In genomic region chr10:101230185-101230917, GRCh38 we compare ENCODE assay signal across 12 cellular contexts. TPM values are rescaled to one million over a fixed set of nuclear protein-coding genes. Genes with fewer than 3 reads are reported as not detected.
DNase-seq lines count a peak whose midpoint lies in the region; ATAC-seq and TF ChIP-seq lines count a peak whose summit lies in the region.
"Had no signal": no experiment of that assay in that cellular context is flagged by ENCODE, and none has a peak within 500 bp of the region (broad histone marks: within the 10 kb centered on the region; RNA-seq: fewer than 3 reads in every experiment).

No MANE protein-coding gene starts in this region.

- WGBS in right cardiac atrium: 8% methylated on average over 31 of the region's 31 CpGs
- WGBS in smooth muscle cell (ENCODE audit: low lambda C conversion rate): 5% methylated on average over 29 of the region's 31 CpGs

- no peaks in the 10 kb centered on the region for H3K36me3 ChIP-seq in Panc1 (ENCODE audit: control insufficient read depth, insufficient read depth, low read length)
- no peaks in the 10 kb centered on the region for H3K36me3 ChIP-seq in smooth muscle cell (ENCODE audit: low read depth)
- H3K36me3 ChIP-seq: stomach had no signal

- H3K9me3 Mint-ChIP-seq in activated CD4-positive, alpha-beta T cell treated with anti-CD3 and anti-CD28 coated beads, Interleukin-2, amount 10 ng/mL, durations not matched to agents 7 days and 5 days: no peaks in the 10 kb centered on the region

- H3K4me2 ChIP-seq in smooth muscle cell: peak overlapping the region; percentile 69

- H3K4me3 ChIP-seq in Panc1 (ENCODE audit: low read depth in 2 of 2, low read length in 2 of 2): peak overlapping the region in 1 of 2 experiments; percentile 32; a peak in 2 of 4 replicates
- peak overlapping the region; percentile 16 for H3K4me3 ChIP-seq in right cardiac atrium (ENCODE audit: low read length)
- H3K4me3 ChIP-seq in smooth muscle cell: no peak overlapping the region

- in situ Hi-C loops in Panc1 (cut with HindIII; ENCODE audit: low pct_unique_long_range_greater_than_20kb, low sequenced_read_pairs): no loop called here

- no peaks in the 10 kb centered on the region; the same call in 1 of the 2 replicates for H3K4me1 ChIP-seq in Panc1 (ENCODE audit: control insufficient read depth, insufficient read depth, low read length)
- H3K4me1 ChIP-seq in right cardiac atrium (ENCODE audit: control insufficient read depth, insufficient read depth, low read length): no peaks in the 10 kb centered on the region
- peaks cover 9% of the 10 kb centered on the region for H3K4me1 ChIP-seq in smooth muscle cell (ENCODE audit: low read depth)

- H3K9ac ChIP-seq in smooth muscle cell (ENCODE audit: low read depth): no peak overlapping the region

- BruUV-seq in Panc1 (replicated peaks; lab: Mats Ljungman, UMichigan): no TSS peak

- peaks cover 20% of the 10 kb centered on the region for H3K4me1 Mint-ChIP-seq in activated CD4-positive, alpha-beta T cell treated with anti-CD3 and anti-CD28 coated beads, Interleukin-2, amount 10 ng/mL, durations not matched to agents 7 days and 5 days

- POLR2A ChIA-PET in activated CD4-positive, alpha-beta T cell treated with anti-CD3 and anti-CD28 coated beads, Interleukin-2, amount 10 ng/mL, durations not matched to agents 7 days and 5 days (lab: Charles Lee): no interaction called here
- POLR2A ChIA-PET in Panc1 (lab: Charles Lee): no interaction called here

- H3K79me2 ChIP-seq in smooth muscle cell (ENCODE audit: low read depth): no peaks in the 10 kb centered on the region

- no peak overlapping the region for H3K27ac Mint-ChIP-seq in activated CD4-positive, alpha-beta T cell treated with anti-CD3 and anti-CD28 coated beads, Interleukin-2, amount 10 ng/mL, durations not matched to agents 7 days and 5 days

- no peaks in the 10 kb centered on the region for H3F3A ChIP-seq in smooth muscle cell (ENCODE audit: low read depth)

- H4K20me1 ChIP-seq in smooth muscle cell (ENCODE audit: low read depth): peaks cover 10% of the 10 kb centered on the region

- peaks cover 7% of the 10 kb centered on the region for H3K36me3 Mint-ChIP-seq in activated CD4-positive, alpha-beta T cell treated with anti-CD3 and anti-CD28 coated beads, Interleukin-2, amount 10 ng/mL, durations not matched to agents 7 days and 5 days (ENCODE audit: low read depth)
- H3K36me3 Mint-ChIP-seq: memory B cell had no signal

- peaks cover 82% of the 10 kb centered on the region for H3K27me3 Mint-ChIP-seq in activated CD4-positive, alpha-beta T cell treated with anti-CD3 and anti-CD28 coated beads, Interleukin-2, amount 10 ng/mL, durations not matched to agents 7 days and 5 days

- CTCF ChIA-PET in activated CD4-positive, alpha-beta T cell treated with anti-CD3 and anti-CD28 coated beads, Interleukin-2, amount 10 ng/mL, durations not matched to agents 7 days and 5 days (lab: Charles Lee): interaction anchor here (0.6 kb wide), 1 partner anchor 237 kb away, joined by 3 read pairs; no protein-coding TSS in a partner anchor
- CTCF ChIA-PET in Panc1 (lab: Charles Lee): no interaction called here

- intact Hi-C loops in Panc1 (cut with micrococcal nuclease; ENCODE audit: unreplicated experiment) (no loop called here), right cardiac atrium (cut with DNase I) (no loop called here)

- DNase-seq in activated CD4-positive, alpha-beta T cell treated with anti-CD3 and anti-CD28 coated beads, Interleukin-2, amount 10 ng/mL, durations not matched to agents 7 days and 5 days: no peak
- DNase-seq in activated CD4-positive, alpha-beta T cell treated with anti-CD3 and anti-CD28 coated beads for 1 hour: no peak
- DNase-seq in Panc1 (ENCODE audit: low read depth, low spot score) (no peak), right cardiac atrium (no peak), smooth muscle cell (lab: John Stamatoyannopoulos, UW; ENCODE audit: unreplicated experiment) (no peak), GOT3 (lab: John Stamatoyannopoulos, UW) (no peak), cerebellar cortex (ENCODE audit: low spot score) (no peak)
- DNase-seq: caudate nucleus, SHP77 treated with DMSO at 0.1 percent for 48 hours, stomach had no signal

- no peak overlapping the region for H2AFZ ChIP-seq in smooth muscle cell (ENCODE audit: low read depth)

- peak; percentile 14; the same call in 1 of the 2 replicates for ATAC-seq in Panc1
- ATAC-seq in right cardiac atrium: peak in 1 of 2 donors; percentile 59
- no peak for ATAC-seq in GM18517 (IDR thresholded peaks at IDR 0.05; ENCODE audit: unreplicated experiment)

- TF ChIP-seq CTCF in Panc1 (IDR thresholded peaks at IDR 0.05) (no peak), smooth muscle cell (IDR thresholded peaks at IDR 0.05; ENCODE audit: borderline replicate concordance, insufficient read depth, poor library complexity, severe bottlenecking) (no peak)

- H3K4me3 Mint-ChIP-seq in activated CD4-positive, alpha-beta T cell treated with anti-CD3 and anti-CD28 coated beads, Interleukin-2, amount 10 ng/mL, durations not matched to agents 7 days and 5 days: peak overlapping the region; percentile 8
- H3K4me3 Mint-ChIP-seq: memory B cell had no signal

- no peaks in the 10 kb centered on the region for H3K9me3 ChIP-seq in Panc1 (ENCODE audit: control insufficient read depth, insufficient read depth, low read depth, low read length)
- H3K9me3 ChIP-seq in right cardiac atrium (ENCODE audit: control insufficient read depth, low read length): no peaks in the 10 kb centered on the region
- H3K9me3 ChIP-seq in smooth muscle cell (replicated peaks; ENCODE audit: low read depth): no peaks in the 10 kb centered on the region
- H3K9me3 ChIP-seq: stomach had no signal

- H3K27ac ChIP-seq in Panc1 (ENCODE audit: low read length) (no peak overlapping the region), right cardiac atrium (ENCODE audit: low read length) (no peak overlapping the region), smooth muscle cell (ENCODE audit: low read depth) (no peak overlapping the region)
- H3K27ac ChIP-seq: stomach had no signal

- H3K27me3 ChIP-seq in Panc1 (ENCODE audit: control insufficient read depth, insufficient read depth, low read length) (peaks cover 20% of the 10 kb centered on the region), right cardiac atrium (ENCODE audit: control insufficient read depth, insufficient read depth) (no peaks in the 10 kb centered on the region), smooth muscle cell (ENCODE audit: low read depth) (peaks cover 100% of the 10 kb centered on the region)

RNA-seq across cellular contexts. Expression of gene LBX1, which starts 1.1 kb away (rescaled TPM):
- not detected for total RNA-seq in activated CD4-positive, alpha-beta T cell treated with anti-CD3 and anti-CD28 coated beads, Interleukin-2, amount 10 ng/mL, durations not matched to agents 7 days and 5 days
- total RNA-seq in Panc1 (2021; ENCODE audit: unreplicated experiment) (0.15 TPM), right cardiac atrium (not detected), smooth muscle cell (not detected in 2 replicates)
- polyA plus RNA-seq in Panc1 (2012; ENCODE audit: insufficient read length): 0.15 TPM
- polyA plus RNA-seq in right cardiac atrium (not detected), smooth muscle cell (not detected in 2 replicates)
- total RNA-seq: stomach had no signal
- polyA plus RNA-seq: stomach had no signal
